Comparison of ENCODE assay signal across 10 cellular contexts in genomic region chr22:44309137-44309536, GRCh38. TPM values are rescaled to one million over a fixed set of nuclear protein-coding genes. Genes with fewer than 3 reads are reported as not detected.
DNase-seq lines count a peak whose midpoint lies in the region; ATAC-seq, FAIRE-seq and TF ChIP-seq lines count a peak whose summit lies in the region.
"Had no signal": no experiment of that assay in that cellular context is flagged by ENCODE, and none has a peak within 500 bp of the region (broad histone marks: within the 10 kb centered on the region; RNA-seq: fewer than 3 reads in every experiment).

No MANE protein-coding gene starts in this region.

- no peaks in the 10 kb centered on the region for H3K9me3 Mint-ChIP-seq in stimulated activated naive CD8-positive, alpha-beta T cell treated with anti-CD3 and anti-CD28 coated beads, Interleukin-15, amount 100 ng/mL, for 72 hours
- no peaks in the 10 kb centered on the region for H3K9me3 Mint-ChIP-seq in astrocyte (ENCODE audit: unreplicated experiment)

- TF ChIP-seq CTCF in astrocyte (IDR thresholded peaks at IDR 0.05; ENCODE audit: insufficient read depth, low read depth, low read length), result no peak

- H2AFZ ChIP-seq in astrocyte (ENCODE audit: low read depth, low read length), result peak overlapping the region; percentile 26
- H2AFZ ChIP-seq: parathyroid adenoma had no signal

- H3K4me3 Mint-ChIP-seq in stimulated activated naive CD8-positive, alpha-beta T cell treated with anti-CD3 and anti-CD28 coated beads, Interleukin-15, amount 100 ng/mL, for 72 hours, result no peak overlapping the region
- H3K4me3 Mint-ChIP-seq in astrocyte (ENCODE audit: unreplicated experiment), result no peak overlapping the region

- no peaks in the 10 kb centered on the region for H3K27me3 ChIP-seq in astrocyte (ENCODE audit: insufficient read depth, low read length)
- H3K27me3 ChIP-seq in aorta (ENCODE audit: control insufficient read depth in 1 of 2, insufficient read depth in 2 of 2, low read length in 1 of 2), result no peaks in the 10 kb centered on the region

- DNase-seq in stimulated activated naive CD8-positive, alpha-beta T cell treated with anti-CD3 and anti-CD28 coated beads, Interleukin-15, amount 100 ng/mL, for 72 hours, result no peak
- DNase-seq in stimulated activated naive CD8-positive, alpha-beta T cell treated with anti-CD3 and anti-CD28 coated beads, Interleukin-15, Interleukin-2, amounts not matched to agents 100 U/mL and 50 U/mL, for 24 hours, result no peak
- DNase-seq in astrocyte (ENCODE audit: low read depth) (peak; percentile 95), kidney tubule cell (ENCODE audit: low spot score) (peak; percentile 89), aorta (peak in 1 of 2 donors; percentile 68), NCI-H2107 (lab: John Stamatoyannopoulos, UW) (no peak), inferior parietal cortex (ENCODE audit: extremely low spot score) (no peak)
- DNase-seq in stimulated activated CD4-positive, alpha-beta T cell treated with anti-CD3 and anti-CD28 coated beads, Interleukin-2, amount 100 ng/mL, for 24 hours, result no peak
- DNase-seq: DMS79 treated with DMSO at 0.1 percent for 48 hours had no signal

- no peaks in the 10 kb centered on the region for H3K27me3 Mint-ChIP-seq in stimulated activated naive CD8-positive, alpha-beta T cell treated with anti-CD3 and anti-CD28 coated beads, Interleukin-15, amount 100 ng/mL, for 72 hours
- peaks cover 13% of the 10 kb centered on the region for H3K27me3 Mint-ChIP-seq in astrocyte (ENCODE audit: low read depth, unreplicated experiment)

- WGBS in aorta, 2 donors, result 74 to 81% methylated on average over 16 of the region's 16 CpGs

- H3K27ac Mint-ChIP-seq in stimulated activated naive CD8-positive, alpha-beta T cell treated with anti-CD3 and anti-CD28 coated beads, Interleukin-15, amount 100 ng/mL, for 72 hours, result no peak overlapping the region
- peak overlapping the region; percentile 34 for H3K27ac Mint-ChIP-seq in astrocyte (ENCODE audit: unreplicated experiment)

- H3K9me3 ChIP-seq in astrocyte (ENCODE audit: insufficient read depth, low read depth, low read length), result no peaks in the 10 kb centered on the region
- no peaks in the 10 kb centered on the region for H3K9me3 ChIP-seq in aorta (ENCODE audit: control insufficient read depth, low read length)

- H3K79me2 ChIP-seq in astrocyte (ENCODE audit: insufficient read depth, low read length), result no peaks in the 10 kb centered on the region
- H3K79me2 ChIP-seq: parathyroid adenoma had no signal

- H3K4me1 ChIP-seq in astrocyte (ENCODE audit: insufficient read depth, low read length), result peaks cover 50% of the 10 kb centered on the region
- no peaks in the 10 kb centered on the region for H3K4me1 ChIP-seq in aorta (ENCODE audit: control insufficient read depth in 1 of 2, insufficient read depth in 2 of 2, low read length in 2 of 2)
- H3K4me1 ChIP-seq: parathyroid adenoma had no signal

- H4K20me1 ChIP-seq in astrocyte (ENCODE audit: insufficient read depth, low read length), result no peaks in the 10 kb centered on the region

- H3K36me3 ChIP-seq in astrocyte (ENCODE audit: insufficient read depth, low read length), result no peaks in the 10 kb centered on the region
- H3K36me3 ChIP-seq in aorta (ENCODE audit: control insufficient read depth in 1 of 2, insufficient read depth in 2 of 2, low read length in 1 of 2), result no peaks in the 10 kb centered on the region

- FAIRE-seq in astrocyte (lab: Jason Lieb, UNC), result peak; percentile 87

- H3K27ac ChIP-seq in astrocyte (ENCODE audit: low read depth, low read length) (peak overlapping the region; percentile 78), aorta (ENCODE audit: low read depth in 1 of 2, low read length in 2 of 2) (no peak overlapping the region)
- H3K27ac ChIP-seq: parathyroid adenoma had no signal

- H3K4me3 ChIP-seq in astrocyte (ENCODE audit: insufficient read depth, low read depth, low read length) (no peak overlapping the region), aorta (ENCODE audit: low read length in 2 of 2) (no peak overlapping the region)

- H3K4me1 Mint-ChIP-seq in stimulated activated naive CD8-positive, alpha-beta T cell treated with anti-CD3 and anti-CD28 coated beads, Interleukin-15, amount 100 ng/mL, for 72 hours, result peaks cover 32% of the 10 kb centered on the region
- H3K4me1 Mint-ChIP-seq in astrocyte (ENCODE audit: low read depth, unreplicated experiment), result peaks cover 6% of the 10 kb centered on the region

- peak overlapping the region; percentile 75 for H3K4me2 ChIP-seq in astrocyte (ENCODE audit: low read length)

- no peaks in the 10 kb centered on the region for H3K36me3 Mint-ChIP-seq in astrocyte (ENCODE audit: low read depth, unreplicated experiment)

- H3K9ac ChIP-seq in astrocyte (ENCODE audit: low read length), result peak overlapping the region; percentile 72
- H3K9ac ChIP-seq: parathyroid adenoma had no signal

- ATAC-seq in stimulated activated naive CD8-positive, alpha-beta T cell treated with anti-CD3 and anti-CD28 coated beads, Interleukin-15, amount 100 ng/mL, for 72 hours, result peak; percentile 33
- ATAC-seq in stimulated activated naive CD8-positive, alpha-beta T cell treated with anti-CD3 and anti-CD28 coated beads, Interleukin-15, Interleukin-2, amounts not matched to agents 100 U/mL and 50 U/mL, for 24 hours, result no peak
- ATAC-seq in aorta (ENCODE audit: low FRiP score), result peak; percentile 23

- intact Hi-C loops in aorta (cut with DNase I), result no loop called here

RNA-seq across cellular contexts. Expression of gene SHISAL1, which starts 3.6 kb away (rescaled TPM):
- 0.26 and 0.36 TPM in 2 replicates for total RNA-seq in astrocyte
- total RNA-seq in aorta, result 1 to 10 TPM; 3.2 to 3.5 TPM
- under 1 TPM; 0.25 to 0.26 TPM for polyA plus RNA-seq in aorta

Comparison
In these comparisons a context has a peak if more than half of its experiments do, and no peak if none do; other contexts are left out.
1. DNase-seq: peak in astrocyte (single experiment) and kidney tubule cell (single experiment); none in stimulated activated naive CD8-positive, alpha-beta T cell treated with anti-CD3 and anti-CD28 coated beads, Interleukin-15, amount 100 ng/mL, for 72 hours (0 of 2), stimulated activated naive CD8-positive, alpha-beta T cell treated with anti-CD3 and anti-CD28 coated beads, Interleukin-15, Interleukin-2, amounts not matched to agents 100 U/mL and 50 U/mL, for 24 hours (single experiment), NCI-H2107 (single experiment), stimulated activated CD4-positive, alpha-beta T cell treated with anti-CD3 and anti-CD28 coated beads, Interleukin-2, amount 100 ng/mL, for 24 hours (0 of 2) and inferior parietal cortex (single experiment).